21 cellular contexts compared by ENCODE assay signal in genomic region chr2:119441376-119442231, GRCh38. TPM values are rescaled to one million over a fixed set of nuclear protein-coding genes. Genes with fewer than 3 reads are reported as not detected.
"Had no signal": no experiment of that assay in that cellular context is flagged by ENCODE, and none has a peak within 500 bp of the region (broad histone marks: within the 10 kb centered on the region; RNA-seq: fewer than 3 reads in every experiment).

No MANE protein-coding gene starts in this region.

- DNase-seq: activated CD4-positive, alpha-beta T cell treated with anti-CD3 and anti-CD28 coated beads for 48 hours; activated CD8-positive, alpha-beta T cell treated with anti-CD3 and anti-CD28 coated beads for 36 hours; activated gamma-delta T cell; activated T-cell treated with anti-CD3 and anti-CD28 coated beads, Interleukin-2, amount 50 U/mL, for 4 hours; body of pancreas; caudate nucleus; colonic mucosa; foreskin fibroblast; glutamatergic neuron; mammary epithelial cell; stimulated activated CD4-positive, alpha-beta T cell treated with anti-CD3 and anti-CD28 coated beads, Interleukin-15, amount 100 ng/mL, for 24 hours; stimulated activated CD4-positive, alpha-beta T cell treated with anti-CD3 and anti-CD28 coated beads, Interleukin-4, amount 100 ng/mL, for 1 hour; stimulated activated naive B cell treated with anti-CD40 and anti-IgM and Interleukin-4, amounts not matched to agents 10 μg/mL and 1 μg/mL and 100 μg/mL, for 72 hours; T-helper 17 cell had no signal

- ATAC-seq: activated CD8-positive, alpha-beta T cell treated with anti-CD3 and anti-CD28 coated beads for 36 hours; activated naive CD4-positive, alpha-beta T cell treated with anti-CD3 and anti-CD28 coated beads, Interleukin-2, amount 50 U/mL, for 72 hours; activated T-cell treated with anti-CD3 and anti-CD28 coated beads, Interleukin-2, amount 50 U/mL, for 4 hours; body of pancreas; naive thymus-derived CD8-positive, alpha-beta T cell; stimulated activated naive B cell treated with anti-CD40 and anti-IgM and Interleukin-4, amounts not matched to agents 10 μg/mL and 1 μg/mL and 100 μg/mL, for 72 hours; T-helper 17 cell had no signal

- H3K27me3 ChIP-seq: body of pancreas, colonic mucosa, right atrium auricular region had no signal

- H3K9me3 ChIP-seq: body of pancreas, colonic mucosa, neutrophil, right atrium auricular region, suprapubic skin had no signal

- H3K27ac ChIP-seq: colonic mucosa, neutrophil, right atrium auricular region, skin epidermis, suprapubic skin had no signal

- H3K4me1 ChIP-seq: colonic mucosa, right atrium auricular region, suprapubic skin had no signal

- H3K4me3 ChIP-seq: body of pancreas, colonic mucosa, right atrium auricular region, skin epidermis, suprapubic skin had no signal

- H3K36me3 ChIP-seq: colonic mucosa, neutrophil, right atrium auricular region, suprapubic skin had no signal

RNA-seq across cellular contexts. Expression of gene TMEM37, which starts 9.9 kb away (rescaled TPM):
- total RNA-seq: activated CD8-positive, alpha-beta T cell treated with anti-CD3 and anti-CD28 coated beads for 36 hours; activated naive CD4-positive, alpha-beta T cell treated with anti-CD3 and anti-CD28 coated beads, Interleukin-2, amount 50 U/mL, for 72 hours; mammary epithelial cell; mononuclear cell; T-helper 17 cell had no signal
- polyA plus RNA-seq: naive thymus-derived CD8-positive, alpha-beta T cell had no signal
